ENCODE assay signal across 8 cellular contexts in the genomic region with DNA sequence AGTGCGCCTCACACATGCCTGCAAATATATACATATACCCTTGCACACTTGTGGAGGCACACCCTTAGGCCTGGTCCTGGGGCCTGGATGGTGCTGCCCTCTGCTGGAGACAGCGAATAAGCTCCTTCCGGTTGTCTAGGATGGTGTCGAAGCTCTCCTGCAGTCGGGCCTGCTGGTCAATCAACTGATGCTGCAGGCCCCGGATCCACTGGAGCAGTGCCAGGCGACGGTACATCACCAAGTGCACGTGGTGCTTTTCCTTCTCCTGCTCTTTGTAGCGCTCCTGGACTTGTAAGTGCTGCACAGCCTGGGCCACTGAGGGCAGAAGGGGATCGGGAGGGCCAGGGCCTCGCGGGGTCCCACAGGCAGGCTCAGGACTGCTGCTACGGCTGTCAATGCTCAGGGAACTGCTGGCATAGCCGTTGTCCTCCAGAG. TPM values are rescaled to one million over a fixed set of nuclear protein-coding genes. Genes with fewer than 3 reads are reported as not detected.
DNase-seq lines count a peak whose midpoint lies in the region; ATAC-seq, FAIRE-seq and TF ChIP-seq lines count a peak whose summit lies in the region.

No MANE protein-coding gene starts in this region.

- CTCF ChIA-PET in CD4-positive, alpha-beta memory T cell (lab: Charles Lee; ENCODE audit: partially characterized antibody), result interaction anchor here (0.6 to 6.8 kb wide), 44 partner anchors 10 to 514 kb away, joined by 3 to 107 read pairs (median 4); a partner anchor contains a TSS
- CTCF ChIA-PET in K562 (lab: Yijun Ruan, JAX; ENCODE audit: low intra/inter-chr PET ratio), result interaction anchor here (2.2 kb wide), 1 partner anchor 147 kb away, joined by 11 read pairs; no protein-coding TSS in a partner anchor

- peak; percentile 67 to 75 (median 71) for DNase-seq in CD4-positive, alpha-beta memory T cell
- DNase-seq in GM23248 (peak; percentile 77), NCI-H2107 (lab: John Stamatoyannopoulos, UW) (peak; percentile 75), UCSD-AML1 (lab: John Stamatoyannopoulos, UW; ENCODE audit: unreplicated experiment) (peak; percentile 76), K562 (ENCODE audit: extremely low read depth in 1 of 4, low spot score in 3 of 4) (peak; percentile 74 to 90 (median 82)), immature natural killer cell (peak; percentile 61 to 71 (median 67))
- peak; percentile 59 to 76 for DNase-seq in stimulated activated CD4-positive, alpha-beta T cell treated with anti-CD3 and anti-CD28 coated beads, Interleukin-15, amount 100 ng/mL, for 48 hours (ENCODE audit: low read depth in 2 of 2)

- H4K20me1 ChIP-seq in GM23248 (ENCODE audit: insufficient read depth) (no peaks in the 10 kb centered on the region), K562 (replicated peaks; ENCODE audit: control insufficient read depth, insufficient read depth, low read length) (peaks cover 14% of the 10 kb centered on the region)

- no TSS peak for BruUV-seq in K562 (replicated peaks; lab: Mats Ljungman, UMichigan)

- no peaks in the 10 kb centered on the region for H3K9me2 ChIP-seq in GM23248 (ENCODE audit: insufficient read depth)

- H3K4me2 ChIP-seq in GM23248 (ENCODE audit: unreplicated experiment) (peak overlapping the region; percentile 13), K562 (ENCODE audit: insufficient read depth, low read length) (peak overlapping the region; percentile 62; the same call in 1 of the 2 replicates)

- TF ChIP-seq CTCF in K562 (IDR thresholded peaks at IDR 0.05 in 2 of 3, conservative IDR thresholded peaks at IDR 0.05 in 1 of 3; ENCODE audit: insufficient read depth in 2 of 3, low read depth in 1 of 3, low read length in 3 of 3), result peak; percentile 92 to 98 (median 94)

- H3K9ac ChIP-seq in GM23248, result no peak overlapping the region
- peak overlapping the region in 1 of 2 experiments; percentile 46; a peak in 1 of 4 replicates for H3K9ac ChIP-seq in K562 (ENCODE audit: insufficient read depth in 1 of 2, low read depth in 2 of 2, low read length in 2 of 2)

- peaks cover 29 to 43% (median 33%) of the 10 kb centered on the region in 4 donors for H3K4me1 Mint-ChIP-seq in CD4-positive, alpha-beta memory T cell
- H3K4me1 Mint-ChIP-seq in immature natural killer cell, result peaks cover 33 to 41% of the 10 kb centered on the region in 2 donors

- H3K27ac ChIP-seq in CD4-positive, alpha-beta memory T cell (ENCODE audit: low read depth, low read length), result no peak overlapping the region
- H3K27ac ChIP-seq in GM23248 (no peak overlapping the region), K562 (ENCODE audit: extremely low read depth, low read depth, low read length) (no peak overlapping the region)

- H3K9me1 ChIP-seq in K562 (ENCODE audit: control insufficient read depth, insufficient read depth, low read length), result peaks cover 18% of the 10 kb centered on the region

- no peak for TF ChIP-seq EP300 in K562 (IDR thresholded peaks at IDR 0.05; ENCODE audit: low read length)

- no peak overlapping the region for H2AFZ ChIP-seq in GM23248
- H2AFZ ChIP-seq in K562 (ENCODE audit: low read depth, low read length), result no peak overlapping the region

- peak; percentile 90 for FAIRE-seq in K562 (lab: Jason Lieb, UNC)

- H3K9me3 ChIP-seq in CD4-positive, alpha-beta memory T cell (ENCODE audit: control insufficient read depth in 1 of 2, low read length in 2 of 2), result no peaks in the 10 kb centered on the region
- no peaks in the 10 kb centered on the region for H3K9me3 ChIP-seq in GM23248 (ENCODE audit: low read depth)
- no peaks in the 10 kb centered on the region for H3K9me3 ChIP-seq in K562 (replicated peaks; ENCODE audit: control insufficient read depth, insufficient read depth, low read depth, low read length)

- TF ChIP-seq POLR2A in K562 (conservative IDR thresholded peaks at IDR 0.05), result no peak

- intact Hi-C loops in CD4-positive, alpha-beta memory T cell (cut with micrococcal nuclease), result loop anchor here (1.0 to 5.0 kb wide), 4 partner anchors 74 to 523 kb away; a partner anchor contains a TSS
- intact Hi-C loops in K562 (cut with micrococcal nuclease), result loop anchor here (1.0 to 5.0 kb wide), 3 partner anchors 73 to 263 kb away; a partner anchor contains a TSS

- POLR2A ChIA-PET in CD4-positive, alpha-beta memory T cell (lab: Charles Lee; ENCODE audit: partially characterized antibody), result interaction anchor here (1.0 to 1.9 kb wide), 7 partner anchors 11 to 151 kb away, joined by 3 to 14 read pairs (median 4); no protein-coding TSS in a partner anchor
- POLR2A ChIA-PET in K562 (lab: Yijun Ruan, JAX), result interaction anchor here (0.6 to 3.9 kb wide), 17 partner anchors 8 to 264 kb away, joined by 3 to 18 read pairs (median 3); a partner anchor contains a TSS

- peak overlapping the region in 7 of 8 donors; percentile 9 to 88 (median 72) for H3K4me3 Mint-ChIP-seq in CD4-positive, alpha-beta memory T cell
- peak overlapping the region in 4 of 5 donors; percentile 0 to 72 (median 10) for H3K4me3 Mint-ChIP-seq in immature natural killer cell

- H3K79me2 ChIP-seq in GM23248 (ENCODE audit: insufficient read depth), result peaks cover 60% of the 10 kb centered on the region
- H3K79me2 ChIP-seq in K562 (ENCODE audit: control insufficient read depth, insufficient read depth, low read length), result peaks cover 32% of the 10 kb centered on the region; the same call in 2 of the 3 replicates

- no peaks in the 10 kb centered on the region for H3K27me3 ChIP-seq in CD4-positive, alpha-beta memory T cell (ENCODE audit: insufficient read depth, low read length)
- H3K27me3 ChIP-seq in GM23248 (replicated peaks; ENCODE audit: insufficient read depth) (no peaks in the 10 kb centered on the region), K562 (ENCODE audit: control insufficient read depth in 2 of 2, insufficient read depth in 2 of 2, low read length in 2 of 2) (no peaks in the 10 kb centered on the region)

- in situ Hi-C loops in GM23248 (cut with MboI) (loop anchor here (10.0 kb wide), 1 partner anchor 261 kb away; no protein-coding TSS in a partner anchor), K562 (cut with MboI) (no loop called here)

- peak; percentile 77 for ATAC-seq in K562
- no peak for ATAC-seq in GM18519 (IDR thresholded peaks at IDR 0.05; ENCODE audit: low FRiP score, unreplicated experiment)

- TF ChIP-seq RAD21 in K562 (CRISPR knock-in tag; conservative IDR thresholded peaks at IDR 0.05 in 1 of 2, IDR thresholded peaks at IDR 0.05 in 1 of 2), result peak; percentile 79 to 90

- no peaks in the 10 kb centered on the region for H3K9me3 Mint-ChIP-seq in CD4-positive, alpha-beta memory T cell
- H3K9me3 Mint-ChIP-seq in immature natural killer cell, result no peaks in the 10 kb centered on the region

- H3K4me1 ChIP-seq in CD4-positive, alpha-beta memory T cell (ENCODE audit: insufficient read depth, low read length), result peaks cover 33% of the 10 kb centered on the region
- H3K4me1 ChIP-seq in GM23248 (ENCODE audit: insufficient read depth) (peaks cover 14% of the 10 kb centered on the region), K562 (replicated peaks in 1 of 2; ENCODE audit: control insufficient read depth in 2 of 2, insufficient read depth in 2 of 2, low read length in 2 of 2) (peaks cover 19 to 23% of the 10 kb centered on the region in 2 experiments; a peak in 4 of 5 replicates)

- no peak overlapping the region for H3K4me3 ChIP-seq in CD4-positive, alpha-beta memory T cell (ENCODE audit: low read length in 2 of 2)
- no peak overlapping the region for H3K4me3 ChIP-seq in GM23248
- no peak overlapping the region for H3K4me3 ChIP-seq in K562

- H3F3A ChIP-seq in GM23248 (ENCODE audit: insufficient read depth), result peaks cover 21% of the 10 kb centered on the region; the same call in 1 of the 2 replicates

- H3K36me3 ChIP-seq in CD4-positive, alpha-beta memory T cell (ENCODE audit: insufficient read depth, low read length), result no peaks in the 10 kb centered on the region
- H3K36me3 ChIP-seq in GM23248 (ENCODE audit: low read depth), result no peaks in the 10 kb centered on the region; the same call in 1 of the 2 replicates
- peaks cover 30% of the 10 kb centered on the region for H3K36me3 ChIP-seq in K562 (ENCODE audit: control insufficient read depth, insufficient read depth, low read length)

- 32% methylated on average over 15 of the region's 15 CpGs for WGBS in GM23248 (ENCODE audit: low coverage in 1 of 2, low lambda C conversion rate in 2 of 2, missing lambda C conversion rate in 2 of 2), 2 experiments
- WGBS in K562 (ENCODE audit: insufficient coverage, low coverage, missing lambda C conversion rate), result 30% methylated on average over 14 of the region's 15 CpGs

- no peaks in the 10 kb centered on the region for H3K27me3 Mint-ChIP-seq in CD4-positive, alpha-beta memory T cell
- peaks cover 2 to 7% (median 6%) of the 10 kb centered on the region in 3 donors for H3K27me3 Mint-ChIP-seq in immature natural killer cell (ENCODE audit: low read depth in 3 of 3)

- H3K36me3 Mint-ChIP-seq in CD4-positive, alpha-beta memory T cell, result peaks cover 5 to 16% of the 10 kb centered on the region in 2 donors
- peaks cover 5 to 9% (median 7%) of the 10 kb centered on the region in 3 donors for H3K36me3 Mint-ChIP-seq in immature natural killer cell

- H3K27ac Mint-ChIP-seq in CD4-positive, alpha-beta memory T cell, result peak overlapping the region; percentile 2 to 88 (median 36)
- H3K27ac Mint-ChIP-seq in immature natural killer cell, result peak overlapping the region in 4 of 6 donors; percentile 18 to 76 (median 40)

RNA-seq across cellular contexts. Expression of a gene that starts 3.1 kb away (rescaled TPM):
- total RNA-seq in CD4-positive, alpha-beta memory T cell, result 10 to 100 TPM in 1 of 2 experiments, 1 to 10 TPM in 1; 8.5 to 10.8 TPM
- 10 to 100 TPM; 13.8 to 15.2 TPM for polyA plus RNA-seq in CD4-positive, alpha-beta memory T cell
- 32.2 and 36.4 TPM in 2 replicates for total RNA-seq in GM23248 (2014; rRNA removed; shearing (Covaris generic))
- polyA plus RNA-seq in GM23248 (2016; fragmentation: Nextera tagmentation; extraction: Ambion mirVana) (20.0 and 21.6 TPM in 2 replicates), K562 (2011; rRNA removed) (20.8 and 25.1 TPM in 2 replicates), K562 (2014; fragmentation: Illumina TruSeq; extraction: Trizol) (12.4 and 15.7 TPM in 2 replicates), K562 (2014; fragmentation: Nextera tagmentation; extraction: Ambion mirVana) (1 to 10 TPM; 3.4 to 4.7 TPM), K562 (2014; rRNA removed) (20.3 and 20.5 TPM in 2 replicates), immature natural killer cell (10 to 100 TPM; 15.7 to 37.3 (median 32.3) TPM)
- total RNA-seq in K562 (2011; cell fraction: chromatin; rRNA removed; ENCODE audit: low replicate concordance), result 46.1 and 50.8 TPM in 2 replicates
- 24.2 and 26.6 TPM in 2 replicates for total RNA-seq in K562 (2011; cell fraction: nucleolus; rRNA removed)
- 52.4 and 67.3 TPM in 2 replicates for total RNA-seq in K562 (2011; cell fraction: nucleoplasm; rRNA removed)
- total RNA-seq in K562 (2014; rRNA removed) (15.4 and 16.0 TPM in 2 replicates), K562 (2014; rRNA removed; fragmentation: Illumina TruSeq; extraction: Trizol) (15.0 and 16.4 TPM in 2 replicates), K562 (2015; rRNA removed; fragmentation: Illumina TruSeq; extraction: Trizol) (12.8 and 13.1 TPM in 2 replicates), K562 (2021) (15.1 and 19.0 TPM in 2 replicates)
- polyA plus RNA-seq in K562 (2011; cell fraction: cytosol; rRNA removed), result 17.4 and 22.7 TPM in 2 replicates
- polyA plus RNA-seq in K562 (2011; cell fraction: nucleus; rRNA removed), result 48.8 and 49.3 TPM in 2 replicates
- polyA plus RNA-seq in K562 (2012), result 14.1 and 18.8 TPM in 2 replicates
- 44.1 and 54.0 TPM in 2 replicates for polyA minus RNA-seq in K562 (2011; rRNA and poly(A)+ RNA removed)
- polyA minus RNA-seq in K562 (2011; cell fraction: cytosol; rRNA and poly(A)+ RNA removed), result 12.3 and 14.6 TPM in 2 replicates
- 8.9 and 10.1 TPM in 2 replicates for polyA minus RNA-seq in K562 (2011; cell fraction: nucleus; rRNA and poly(A)+ RNA removed)

RNA-seq across cellular contexts. Expression of a gene that starts 54.2 kb away (rescaled TPM):
- under 1 TPM; 0.28 to 0.90 TPM for total RNA-seq in CD4-positive, alpha-beta memory T cell
- polyA plus RNA-seq in CD4-positive, alpha-beta memory T cell, result under 1 TPM; 0.17 to 0.43 TPM
- total RNA-seq in GM23248 (2014; rRNA removed; shearing (Covaris generic)), result 4.4 and 10.8 TPM in 2 replicates
- 4.3 and 4.4 TPM in 2 replicates for polyA plus RNA-seq in GM23248 (2016; fragmentation: Nextera tagmentation; extraction: Ambion mirVana)
- 48.4 and 127 TPM in 2 replicates for total RNA-seq in K562 (2011; cell fraction: chromatin; rRNA removed; ENCODE audit: low replicate concordance)
- total RNA-seq in K562 (2011; cell fraction: nucleolus; rRNA removed), result 20.8 and 25.1 TPM in 2 replicates
- total RNA-seq in K562 (2011; cell fraction: nucleoplasm; rRNA removed), result 45.5 and 47.3 TPM in 2 replicates
- total RNA-seq in K562 (2014; rRNA removed), result 42.7 and 48.9 TPM in 2 replicates
- 81.8 and 86.4 TPM in 2 replicates for total RNA-seq in K562 (2014; rRNA removed; fragmentation: Illumina TruSeq; extraction: Trizol)
- total RNA-seq in K562 (2015; rRNA removed; fragmentation: Illumina TruSeq; extraction: Trizol), result 88.4 and 98.5 TPM in 2 replicates
- 61.1 and 63.9 TPM in 2 replicates for total RNA-seq in K562 (2021)
- polyA plus RNA-seq in K562 (2011; rRNA removed), result 30.4 and 41.0 TPM in 2 replicates
- 14.4 and 16.8 TPM in 2 replicates for polyA plus RNA-seq in K562 (2011; cell fraction: cytosol; rRNA removed)
- polyA plus RNA-seq in K562 (2011; cell fraction: nucleus; rRNA removed), result 20.0 and 20.5 TPM in 2 replicates
- polyA plus RNA-seq in K562 (2012), result 20.0 and 30.4 TPM in 2 replicates
- polyA plus RNA-seq in K562 (2014; fragmentation: Illumina TruSeq; extraction: Trizol), result 60.2 and 65.7 TPM in 2 replicates
- polyA plus RNA-seq in K562 (2014; fragmentation: Nextera tagmentation; extraction: Ambion mirVana), result 10 to 100 TPM; 23.1 to 27.0 TPM
- polyA plus RNA-seq in K562 (2014; rRNA removed), result 49.2 and 49.6 TPM in 2 replicates
- 67.7 and 74.3 TPM in 2 replicates for polyA minus RNA-seq in K562 (2011; rRNA and poly(A)+ RNA removed)
- polyA minus RNA-seq in K562 (2011; cell fraction: cytosol; rRNA and poly(A)+ RNA removed), result 24.0 and 40.7 TPM in 2 replicates
- polyA minus RNA-seq in K562 (2011; cell fraction: nucleus; rRNA and poly(A)+ RNA removed), result 11.0 and 22.7 TPM in 2 replicates
- under 1 TPM in 2 of 3 donors, not detected in 1; 0.29 to 0.96 TPM for polyA plus RNA-seq in immature natural killer cell
